Comparison of ENCODE assay signal across 14 cellular contexts in genomic region chr11:95682552-95682951, GRCh38.
DNase-seq lines count a peak whose midpoint lies in the region; ATAC-seq and TF ChIP-seq lines count a peak whose summit lies in the region.
"Had no signal": no experiment of that assay in that cellular context is flagged by ENCODE, and none has a peak within 500 bp of the region (broad histone marks: within the 10 kb centered on the region; RNA-seq: fewer than 3 reads in every experiment).

No MANE protein-coding gene starts in this region.

- no peak overlapping the region for H3K27ac ChIP-seq in brain microvascular endothelial cell
- H3K27ac ChIP-seq: A549 had no signal

- peak; percentile 58 for DNase-seq in activated CD4-positive, alpha-beta T cell treated with anti-CD3 and anti-CD28 coated beads for 48 hours
- no peak for DNase-seq in activated CD4-positive, alpha-beta T cell treated with anti-CD3 and anti-CD28 coated beads, Interleukin-2, amount 50 U/mL, for 1 hour
- DNase-seq in brain microvascular endothelial cell (peak; percentile 32), neural crest cell (ENCODE audit: low read depth, low spot score) (no peak), NCI-H748 treated with DMSO at 0.1 percent for 48 hours (lab: John Stamatoyannopoulos, UW) (no peak), amygdala (lab: John Stamatoyannopoulos, UW) (no peak)
- DNase-seq: DMS79 treated with DMSO at 0.1 percent for 48 hours; effector memory CD4-positive, alpha-beta T cell; naive B cell; NCI-H1694; stimulated activated naive CD4-positive, alpha-beta T cell had no signal

- TF ChIP-seq CTCF in brain microvascular endothelial cell (IDR thresholded peaks at IDR 0.05; ENCODE audit: low read depth, low read length, missing control alignments) (no peak), neural crest cell (conservative IDR thresholded peaks at IDR 0.05) (no peak)

- H3K36me3 Mint-ChIP-seq in neural crest cell (ENCODE audit: low read depth), result no peaks in the 10 kb centered on the region
- H3K36me3 Mint-ChIP-seq: naive B cell had no signal

- no peaks in the 10 kb centered on the region for H3K9me3 Mint-ChIP-seq in neural crest cell
- H3K9me3 Mint-ChIP-seq: naive B cell had no signal

- ATAC-seq in HG02852 (IDR thresholded peaks at IDR 0.05; ENCODE audit: unreplicated experiment) (peak; percentile 36), GM19397 (IDR thresholded peaks at IDR 0.05; ENCODE audit: unreplicated experiment) (no peak)
- ATAC-seq: A549 had no signal

- H3K4me1 Mint-ChIP-seq in neural crest cell, result peaks cover 12% of the 10 kb centered on the region
- H3K4me1 Mint-ChIP-seq: naive B cell had no signal

- no peaks in the 10 kb centered on the region for H3K27me3 ChIP-seq in brain microvascular endothelial cell (replicated peaks)

- peak overlapping the region; percentile 5 for H3K27ac Mint-ChIP-seq in neural crest cell (ENCODE audit: unreplicated experiment)
- H3K27ac Mint-ChIP-seq: naive B cell had no signal

- in situ Hi-C loops in brain microvascular endothelial cell (cut with HindIII; ENCODE audit: low pct_ligation_motif_present, low sequenced_read_pairs), result no loop called here

- no peak overlapping the region for H3K4me3 Mint-ChIP-seq in neural crest cell
- H3K4me3 Mint-ChIP-seq: naive B cell had no signal

- H3K27me3 Mint-ChIP-seq in neural crest cell (ENCODE audit: low read depth), result no peaks in the 10 kb centered on the region
- H3K27me3 Mint-ChIP-seq: naive B cell had no signal

- no peak overlapping the region for H3K4me3 ChIP-seq in brain microvascular endothelial cell (ENCODE audit: low read depth, low read length)
- H3K4me3 ChIP-seq: A549 had no signal

- no peaks in the 10 kb centered on the region for H3K36me3 ChIP-seq in brain microvascular endothelial cell (replicated peaks)

Comparison
In these comparisons a context has a peak if more than half of its experiments do, and no peak if none do; other contexts are left out.
1. DNase-seq: peak in activated CD4-positive, alpha-beta T cell treated with anti-CD3 and anti-CD28 coated beads for 48 hours (single experiment) and brain microvascular endothelial cell (single experiment); none in activated CD4-positive, alpha-beta T cell treated with anti-CD3 and anti-CD28 coated beads, Interleukin-2, amount 50 U/mL, for 1 hour (single experiment), neural crest cell (single experiment), NCI-H748 treated with DMSO at 0.1 percent for 48 hours (single experiment) and amygdala (0 of 56).